Comparison of ENCODE assay signal across 1 cellular context in the genomic region with DNA sequence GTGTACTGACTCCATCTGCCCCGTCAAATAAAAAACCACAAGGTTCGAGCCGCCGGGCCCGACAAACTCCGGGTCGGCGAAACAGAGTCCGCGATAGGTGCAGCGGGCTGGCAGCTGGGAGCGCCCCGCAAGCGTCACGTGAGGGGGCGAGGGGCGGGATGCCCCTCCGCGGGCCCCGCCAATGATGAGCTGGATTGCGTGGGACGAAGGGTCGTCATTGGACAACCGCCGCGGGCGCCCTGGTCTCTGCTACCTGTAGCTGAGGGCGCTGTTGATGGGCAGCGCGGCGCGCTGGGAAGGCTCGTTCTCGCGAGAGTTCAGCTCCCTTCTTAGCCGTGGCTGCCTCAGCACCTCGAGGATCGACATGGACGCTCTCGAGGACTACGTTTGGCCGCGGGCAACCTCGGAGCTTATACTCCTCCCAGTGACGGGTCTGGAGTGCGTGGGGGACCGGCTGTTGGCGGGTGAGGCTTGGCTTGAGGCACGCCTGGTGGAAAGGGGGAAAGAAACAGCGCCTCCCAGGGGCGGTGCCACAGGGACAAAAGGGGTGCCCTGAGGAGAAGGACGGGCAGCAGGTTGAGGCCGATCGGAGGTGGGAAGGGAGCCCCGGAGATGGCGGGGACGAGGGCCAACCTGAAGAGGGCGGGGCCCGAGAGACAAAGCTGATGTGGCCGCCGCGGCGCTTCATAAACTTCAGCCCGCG.
TF ChIP-seq lines count a peak whose summit lies in the region.

Gene WDR6, plus strand, starts transcription at position 324 of the 703 bp plus-strand sequence. Its CDS starts 41 bp downstream, at position 365.

TF ChIP-seq in HepG2, 621 proteins besides CTCF, POLR2A, EP300 and RAD21 (continued from another document and continues in another):
- TF ChIP-seq SNAI1 (CRISPR knock-in tag; IDR thresholded peaks at IDR 0.05; ENCODE audit: borderline replicate concordance) (peak; percentile 52; the same call in 1 of the 2 replicates), NFIC (IDR thresholded peaks at IDR 0.05; ENCODE audit: low read length) (no peak; the same call in 1 of the 2 replicates), ZNF639 (CRISPR knock-in tag; conservative IDR thresholded peaks at IDR 0.05) (peak; percentile 67; the same call in 1 of the 2 replicates), ZNF772 (CRISPR knock-in tag; IDR thresholded peaks at IDR 0.05) (peak; percentile 82; the same call in 1 of the 2 replicates), CBX2 (IDR thresholded peaks at IDR 0.05; ENCODE audit: low read depth, low read length) (no peak), CBX2 (CRISPR knock-in tag; IDR thresholded peaks at IDR 0.05; ENCODE audit: low read depth) (no peak), MXD3 (CRISPR knock-in tag; IDR thresholded peaks at IDR 0.05) (peak; percentile 13; the same call in 1 of the 2 replicates), ZFP36 (IDR thresholded peaks at IDR 0.05; ENCODE audit: borderline replicate concordance, low read depth, low read length, partially characterized antibody) (no peak), ETV6 (CRISPR knock-in tag; conservative IDR thresholded peaks at IDR 0.05) (0 out of 2 replicates have a peak, but pooled peaks have one; percentile 37), ZFP91 (CRISPR knock-in tag; IDR thresholded peaks at IDR 0.05; ENCODE audit: borderline replicate concordance) (peak; percentile 24; the same call in 1 of the 2 replicates), RELA (CRISPR knock-in tag; IDR thresholded peaks at IDR 0.05) (no peak), YEATS4 (CRISPR knock-in tag; IDR thresholded peaks at IDR 0.05; ENCODE audit: borderline replicate concordance) (peak; percentile 85), EZH2 (conservative IDR thresholded peaks at IDR 0.05; ENCODE audit: low read depth, low read length) (no peak), MEIS1 (CRISPR knock-in tag; IDR thresholded peaks at IDR 0.05; ENCODE audit: borderline replicate concordance) (peak; percentile 77; the same call in 1 of the 2 replicates), RFXAP (CRISPR knock-in tag; IDR thresholded peaks at IDR 0.05; ENCODE audit: borderline replicate concordance) (peak; percentile 98), PAWR (CRISPR knock-in tag; IDR thresholded peaks at IDR 0.05; ENCODE audit: borderline replicate concordance) (no peak), ZNF530 (CRISPR knock-in tag; IDR thresholded peaks at IDR 0.05; ENCODE audit: low read depth) (no peak), CBX1 (IDR thresholded peaks at IDR 0.05; ENCODE audit: low read depth) (peak; percentile 26), ZBTB7A (CRISPR knock-in tag; IDR thresholded peaks at IDR 0.05) (peak; percentile 6; the same call in 1 of the 2 replicates), ZBTB33 (CRISPR knock-in tag; IDR thresholded peaks at IDR 0.05) (no peak), PCBP1 (IDR thresholded peaks at IDR 0.05; ENCODE audit: borderline replicate concordance, low read depth, low read length) (0 out of 2 replicates have a peak, but pooled peaks have one; percentile 54), ZNF234 (CRISPR knock-in tag; conservative IDR thresholded peaks at IDR 0.05) (no peak), ATF5 (CRISPR knock-in tag; IDR thresholded peaks at IDR 0.05; ENCODE audit: low read depth) (0 out of 2 replicates have a peak, but pooled peaks have one; percentile 68), PHF20 (CRISPR knock-in tag; IDR thresholded peaks at IDR 0.05) (0 out of 2 replicates have a peak, but pooled peaks have one; percentile 14), GABPA (IDR thresholded peaks at IDR 0.05; ENCODE audit: low read depth, low read length) (no peak), GABPA (CRISPR knock-in tag; IDR thresholded peaks at IDR 0.05; ENCODE audit: low read depth) (0 out of 2 replicates have a peak, but pooled peaks have one; percentile 36), HES4 (CRISPR knock-in tag; IDR thresholded peaks at IDR 0.05; ENCODE audit: borderline replicate concordance) (peak; percentile 71; the same call in 1 of the 2 replicates), ZNF34 (CRISPR knock-in tag; IDR thresholded peaks at IDR 0.05; ENCODE audit: borderline replicate concordance) (0 out of 2 replicates have a peak, but pooled peaks have one; percentile 68), HDAC2 (CRISPR knock-in tag; IDR thresholded peaks at IDR 0.05) (peak; percentile 45), ASH2L (IDR thresholded peaks at IDR 0.05; ENCODE audit: insufficient read length, low read depth, low read length) (peak; percentile 77), PHF21A (CRISPR knock-in tag; IDR thresholded peaks at IDR 0.05) (peak; percentile 81)
- TF ChIP-seq, protein P1, sequence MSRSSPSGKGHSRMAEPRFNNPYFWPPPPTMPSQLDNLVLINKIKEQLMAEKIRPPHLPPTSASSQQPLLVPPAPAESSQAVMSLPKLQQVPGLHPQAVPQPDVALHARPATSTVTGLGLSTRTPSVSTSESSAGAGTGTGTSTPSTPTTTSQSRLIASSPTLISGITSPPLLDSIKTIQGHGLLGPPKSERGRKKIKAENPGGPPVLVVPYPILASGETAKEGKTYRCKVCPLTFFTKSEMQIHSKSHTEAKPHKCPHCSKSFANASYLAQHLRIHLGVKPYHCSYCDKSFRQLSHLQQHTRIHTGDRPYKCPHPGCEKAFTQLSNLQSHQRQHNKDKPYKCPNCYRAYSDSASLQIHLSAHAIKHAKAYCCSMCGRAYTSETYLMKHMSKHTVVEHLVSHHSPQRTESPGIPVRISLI (CRISPR knock-in tag; IDR thresholded peaks at IDR 0.05; ENCODE audit: borderline replicate concordance), result no peak
- TF ChIP-seq, protein P2, sequence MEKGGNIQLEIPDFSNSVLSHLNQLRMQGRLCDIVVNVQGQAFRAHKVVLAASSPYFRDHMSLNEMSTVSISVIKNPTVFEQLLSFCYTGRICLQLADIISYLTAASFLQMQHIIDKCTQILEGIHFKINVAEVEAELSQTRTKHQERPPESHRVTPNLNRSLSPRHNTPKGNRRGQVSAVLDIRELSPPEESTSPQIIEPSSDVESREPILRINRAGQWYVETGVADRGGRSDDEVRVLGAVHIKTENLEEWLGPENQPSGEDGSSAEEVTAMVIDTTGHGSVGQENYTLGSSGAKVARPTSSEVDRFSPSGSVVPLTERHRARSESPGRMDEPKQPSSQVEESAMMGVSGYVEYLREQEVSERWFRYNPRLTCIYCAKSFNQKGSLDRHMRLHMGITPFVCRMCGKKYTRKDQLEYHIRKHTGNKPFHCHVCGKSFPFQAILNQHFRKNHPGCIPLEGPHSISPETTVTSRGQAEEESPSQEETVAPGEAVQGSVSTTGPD (CRISPR knock-in tag; IDR thresholded peaks at IDR 0.05), result peak; percentile 42; the same call in 1 of the 2 replicates
- TF ChIP-seq, protein P3, sequence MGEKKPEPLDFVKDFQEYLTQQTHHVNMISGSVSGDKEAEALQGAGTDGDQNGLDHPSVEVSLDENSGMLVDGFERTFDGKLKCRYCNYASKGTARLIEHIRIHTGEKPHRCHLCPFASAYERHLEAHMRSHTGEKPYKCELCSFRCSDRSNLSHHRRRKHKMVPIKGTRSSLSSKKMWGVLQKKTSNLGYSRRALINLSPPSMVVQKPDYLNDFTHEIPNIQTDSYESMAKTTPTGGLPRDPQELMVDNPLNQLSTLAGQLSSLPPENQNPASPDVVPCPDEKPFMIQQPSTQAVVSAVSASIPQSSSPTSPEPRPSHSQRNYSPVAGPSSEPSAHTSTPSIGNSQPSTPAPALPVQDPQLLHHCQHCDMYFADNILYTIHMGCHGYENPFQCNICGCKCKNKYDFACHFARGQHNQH (CRISPR knock-in tag; IDR thresholded peaks at IDR 0.05), result peak; percentile 73; the same call in 1 of the 2 replicates
- TF ChIP-seq, protein P4, sequence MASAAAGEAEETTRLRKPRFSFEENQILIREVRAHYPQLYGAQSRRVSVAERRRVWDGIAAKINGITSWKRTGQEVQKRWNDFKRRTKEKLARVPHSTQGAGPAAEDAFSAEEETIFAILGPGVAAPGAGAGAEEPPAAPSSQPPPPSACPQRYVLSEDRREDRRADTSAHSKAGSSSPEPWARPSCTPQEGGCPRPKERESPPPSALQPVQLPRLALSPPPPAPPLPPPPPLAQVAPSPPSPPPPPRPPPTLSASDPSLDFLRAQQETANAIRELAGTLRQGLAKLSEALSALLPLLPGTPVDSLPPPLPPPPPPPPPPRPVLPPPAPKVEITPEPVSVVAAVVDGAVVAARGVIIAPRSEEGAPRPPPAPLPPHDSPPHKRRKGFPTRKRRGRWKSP (CRISPR knock-in tag; IDR thresholded peaks at IDR 0.05), result 0 out of 2 replicates have a peak, but pooled peaks have one; percentile 67
- TF ChIP-seq, protein P5, sequence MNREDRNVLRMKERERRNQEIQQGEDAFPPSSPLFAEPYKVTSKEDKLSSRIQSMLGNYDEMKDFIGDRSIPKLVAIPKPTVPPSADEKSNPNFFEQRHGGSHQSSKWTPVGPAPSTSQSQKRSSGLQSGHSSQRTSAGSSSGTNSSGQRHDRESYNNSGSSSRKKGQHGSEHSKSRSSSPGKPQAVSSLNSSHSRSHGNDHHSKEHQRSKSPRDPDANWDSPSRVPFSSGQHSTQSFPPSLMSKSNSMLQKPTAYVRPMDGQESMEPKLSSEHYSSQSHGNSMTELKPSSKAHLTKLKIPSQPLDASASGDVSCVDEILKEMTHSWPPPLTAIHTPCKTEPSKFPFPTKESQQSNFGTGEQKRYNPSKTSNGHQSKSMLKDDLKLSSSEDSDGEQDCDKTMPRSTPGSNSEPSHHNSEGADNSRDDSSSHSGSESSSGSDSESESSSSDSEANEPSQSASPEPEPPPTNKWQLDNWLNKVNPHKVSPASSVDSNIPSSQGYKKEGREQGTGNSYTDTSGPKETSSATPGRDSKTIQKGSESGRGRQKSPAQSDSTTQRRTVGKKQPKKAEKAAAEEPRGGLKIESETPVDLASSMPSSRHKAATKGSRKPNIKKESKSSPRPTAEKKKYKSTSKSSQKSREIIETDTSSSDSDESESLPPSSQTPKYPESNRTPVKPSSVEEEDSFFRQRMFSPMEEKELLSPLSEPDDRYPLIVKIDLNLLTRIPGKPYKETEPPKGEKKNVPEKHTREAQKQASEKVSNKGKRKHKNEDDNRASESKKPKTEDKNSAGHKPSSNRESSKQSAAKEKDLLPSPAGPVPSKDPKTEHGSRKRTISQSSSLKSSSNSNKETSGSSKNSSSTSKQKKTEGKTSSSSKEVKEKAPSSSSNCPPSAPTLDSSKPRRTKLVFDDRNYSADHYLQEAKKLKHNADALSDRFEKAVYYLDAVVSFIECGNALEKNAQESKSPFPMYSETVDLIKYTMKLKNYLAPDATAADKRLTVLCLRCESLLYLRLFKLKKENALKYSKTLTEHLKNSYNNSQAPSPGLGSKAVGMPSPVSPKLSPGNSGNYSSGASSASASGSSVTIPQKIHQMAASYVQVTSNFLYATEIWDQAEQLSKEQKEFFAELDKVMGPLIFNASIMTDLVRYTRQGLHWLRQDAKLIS (CRISPR knock-in tag; IDR thresholded peaks at IDR 0.05), result peak; percentile 79
- TF ChIP-seq, protein P6, sequence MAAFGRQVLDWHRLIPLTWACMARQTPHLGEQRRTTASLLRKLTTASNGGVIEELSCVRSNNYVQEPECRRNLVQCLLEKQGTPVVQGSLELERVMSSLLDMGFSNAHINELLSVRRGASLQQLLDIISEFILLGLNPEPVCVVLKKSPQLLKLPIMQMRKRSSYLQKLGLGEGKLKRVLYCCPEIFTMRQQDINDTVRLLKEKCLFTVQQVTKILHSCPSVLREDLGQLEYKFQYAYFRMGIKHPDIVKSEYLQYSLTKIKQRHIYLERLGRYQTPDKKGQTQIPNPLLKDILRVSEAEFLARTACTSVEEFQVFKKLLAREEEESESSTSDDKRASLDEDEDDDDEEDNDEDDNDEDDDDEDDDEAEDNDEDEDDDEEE (CRISPR knock-in tag; IDR thresholded peaks at IDR 0.05), result 0 out of 2 replicates have a peak, but pooled peaks have one; percentile 38
